7 cellular contexts compared by ENCODE assay signal in genomic region chr7:138161600-138162081, GRCh38.
DNase-seq lines count a peak whose midpoint lies in the region; ATAC-seq and TF ChIP-seq lines count a peak whose summit lies in the region.

No MANE protein-coding gene starts in this region.

- intact Hi-C loops in head of caudate nucleus (cut with DNase I), result loop anchor here (10.0 kb wide), 1 partner anchor 573 kb away; no protein-coding TSS in a partner anchor

- DNase-seq in NCI-H1105 treated with DMSO at 0.1 percent for 48 hours (lab: John Stamatoyannopoulos, UW) (peak; percentile 98), head of caudate nucleus (peak; percentile 60 to 94 (median 83)), renal cortical epithelial cell (ENCODE audit: low read depth) (peak; percentile 89)
- DNase-seq in activated naive CD4-positive, alpha-beta T cell treated with anti-CD3 and anti-CD28 coated beads, Interleukin-2, amount 50 U/mL, for 16 hours, result peak; percentile 67

- peak; percentile 100 for ATAC-seq in GM18502 (IDR thresholded peaks at IDR 0.05; ENCODE audit: poor library complexity, unreplicated experiment)
- ATAC-seq in HG02852 (IDR thresholded peaks at IDR 0.05; ENCODE audit: unreplicated experiment), result peak; percentile 100
- ATAC-seq in SK-N-SH treated with all-trans-retinoic acid at 6 μM for 48 hours, result peak; percentile 95

TF ChIP-seq in SK-N-SH treated with all-trans-retinoic acid at 6 μM for 48 hours, 23 proteins besides CTCF, POLR2A, EP300 and RAD21:
- no peak for TF ChIP-seq POU6F1 (CRISPR knock-in tag; IDR thresholded peaks at IDR 0.05; ENCODE audit: borderline replicate concordance, low read depth)
- no peak for TF ChIP-seq ESRRG (CRISPR knock-in tag; IDR thresholded peaks at IDR 0.05)
- TF ChIP-seq ZFP3 (CRISPR knock-in tag; IDR thresholded peaks at IDR 0.05), result 0 out of 2 replicates have a peak, but pooled peaks have one; percentile 47
- TF ChIP-seq PPARA (CRISPR knock-in tag; IDR thresholded peaks at IDR 0.05; ENCODE audit: borderline replicate concordance), result no peak
- no peak for TF ChIP-seq CSRNP3 (CRISPR knock-in tag; IDR thresholded peaks at IDR 0.05)
- TF ChIP-seq TSHZ2 (CRISPR knock-in tag; IDR thresholded peaks at IDR 0.05), result peak; percentile 76
- no peak for TF ChIP-seq ZNF8 (CRISPR knock-in tag; IDR thresholded peaks at IDR 0.05)
- no peak for TF ChIP-seq PATZ1 (CRISPR knock-in tag; IDR thresholded peaks at IDR 0.05; ENCODE audit: borderline replicate concordance)
- no peak for TF ChIP-seq GLIS3 (CRISPR knock-in tag; IDR thresholded peaks at IDR 0.05)
- TF ChIP-seq TCF4 (CRISPR knock-in tag; IDR thresholded peaks at IDR 0.05; ENCODE audit: borderline replicate concordance), result no peak
- no peak for TF ChIP-seq SNAI2 (CRISPR knock-in tag; IDR thresholded peaks at IDR 0.05)
- no peak for TF ChIP-seq BACH2 (CRISPR knock-in tag; IDR thresholded peaks at IDR 0.05; ENCODE audit: borderline replicate concordance)

Comparison
In these comparisons a context has a peak if more than half of its experiments do, and no peak if none do; other contexts are left out.
1. Peak in every context shown above with its lines: DNase-seq and ATAC-seq.